27 cellular contexts compared by ENCODE assay signal in genomic region chr4:158801677-158802076, GRCh38.
"Had no signal": no experiment of that assay in that cellular context is flagged by ENCODE, and none has a peak within 500 bp of the region (broad histone marks: within the 10 kb centered on the region; RNA-seq: fewer than 3 reads in every experiment).

No MANE protein-coding gene starts in this region.

- DNase-seq: activated CD4-positive, alpha-beta T cell treated with anti-CD3 and anti-CD28 coated beads for 36 hours; activated CD4-positive, CD25-positive, alpha-beta regulatory T cell; activated naive CD4-positive, alpha-beta T cell treated with Interleukin-2 at 50 U/mL for 16 hours; activated T-cell treated with anti-CD3 and anti-CD28 coated beads for 4 hours; activated T-cell treated with anti-CD3 and anti-CD28 coated beads, Interleukin-2, amount 50 U/mL, for 72 hours; aorta; body of pancreas; caudate nucleus; cortex of kidney; effector memory CD8-positive, alpha-beta T cell; lower lobe of right lung; mesendoderm; posterior cingulate gyrus; sigmoid colon; stimulated activated CD4-positive, alpha-beta T cell treated with anti-CD3 and anti-CD28 coated beads, Interleukin-1b, Interleukin-23, amount 100 ng/mL, for 48 hours; stimulated activated CD4-positive, alpha-beta T cell treated with anti-CD3 and anti-CD28 coated beads, Interleukin-4, amount 100 ng/mL, for 4 hours; stimulated activated CD8-positive, alpha-beta memory T cell treated with anti-CD3 and anti-CD28 coated beads, Interleukin-4, amount 100 ng/mL, for 48 hours; stimulated activated naive CD8-positive, alpha-beta T cell treated with anti-CD3 and anti-CD28 coated beads, Interleukin-15, amount 100 ng/mL, for 72 hours; substantia nigra; thyroid gland had no signal

- H3K27me3 ChIP-seq: adrenal gland, body of pancreas, hepatocyte, sigmoid colon, thyroid gland had no signal

- H3K4me3 ChIP-seq: adrenal gland, body of pancreas, hepatocyte, lower lobe of right lung, mucosa of descending colon, sigmoid colon, smooth muscle cell, thyroid gland had no signal

- ATAC-seq: activated CD4-positive, alpha-beta T cell treated with anti-CD3 and anti-CD28 coated beads for 36 hours; activated T-cell treated with anti-CD3 and anti-CD28 coated beads, Interleukin-2, amount 50 U/mL, for 72 hours; body of pancreas; effector memory CD8-positive, alpha-beta T cell; lower lobe of right lung; natural killer cell treated with Interleukin-12 subunit alpha and Interleukin-12 subunit beta and Interleukin-15 and Interleukin-18, amount 100 ng/mL, for 72 hours; stimulated activated memory B cell treated with anti-CD40 and anti-IgM and Interleukin-4, amounts not matched to agents 10 μg/mL and 1 μg/mL and 100 μg/mL, for 72 hours; stimulated activated naive CD8-positive, alpha-beta T cell treated with anti-CD3 and anti-CD28 coated beads, Interleukin-15, amount 100 ng/mL, for 72 hours had no signal

- H3K4me2 ChIP-seq: hepatocyte, smooth muscle cell had no signal

- H2AFZ ChIP-seq: hepatocyte had no signal

- H3K27ac ChIP-seq: hepatocyte, lower lobe of right lung, thyroid gland had no signal

- H3K4me3 Mint-ChIP-seq: activated CD4-positive, alpha-beta T cell treated with anti-CD3 and anti-CD28 coated beads for 36 hours; activated naive CD8-positive, alpha-beta T cell; activated T-cell treated with anti-CD3 and anti-CD28 coated beads, Interleukin-2, amount 50 U/mL, for 72 hours; effector memory CD8-positive, alpha-beta T cell; natural killer cell treated with Interleukin-12 subunit alpha and Interleukin-12 subunit beta and Interleukin-15 and Interleukin-18, amount 100 ng/mL, for 72 hours; stimulated activated memory B cell treated with anti-CD40 and anti-IgM and Interleukin-4, amounts not matched to agents 10 μg/mL and 1 μg/mL and 100 μg/mL, for 72 hours; stimulated activated naive CD8-positive, alpha-beta T cell treated with anti-CD3 and anti-CD28 coated beads, Interleukin-15, amount 100 ng/mL, for 72 hours had no signal

- H3K9me3 Mint-ChIP-seq: activated T-cell treated with anti-CD3 and anti-CD28 coated beads, Interleukin-2, amount 50 U/mL, for 72 hours; effector memory CD8-positive, alpha-beta T cell; natural killer cell treated with Interleukin-12 subunit alpha and Interleukin-12 subunit beta and Interleukin-15 and Interleukin-18, amount 100 ng/mL, for 72 hours; stimulated activated memory B cell treated with anti-CD40 and anti-IgM and Interleukin-4, amounts not matched to agents 10 μg/mL and 1 μg/mL and 100 μg/mL, for 72 hours; stimulated activated naive CD8-positive, alpha-beta T cell treated with anti-CD3 and anti-CD28 coated beads, Interleukin-15, amount 100 ng/mL, for 72 hours had no signal

- H3K4me1 Mint-ChIP-seq: stimulated activated memory B cell treated with anti-CD40 and anti-IgM and Interleukin-4, amounts not matched to agents 10 μg/mL and 1 μg/mL and 100 μg/mL, for 72 hours; stimulated activated naive CD8-positive, alpha-beta T cell treated with anti-CD3 and anti-CD28 coated beads, Interleukin-15, amount 100 ng/mL, for 72 hours had no signal

- H3K9me3 ChIP-seq: adrenal gland, body of pancreas, lower lobe of right lung, mucosa of descending colon, sigmoid colon, thyroid gland had no signal

- H3K36me3 ChIP-seq: adrenal gland, lower lobe of right lung, sigmoid colon, thyroid gland had no signal

- H3K27ac Mint-ChIP-seq: activated CD4-positive, alpha-beta T cell treated with anti-CD3 and anti-CD28 coated beads for 36 hours; activated naive CD8-positive, alpha-beta T cell; activated T-cell treated with anti-CD3 and anti-CD28 coated beads, Interleukin-2, amount 50 U/mL, for 72 hours; effector memory CD8-positive, alpha-beta T cell; natural killer cell treated with Interleukin-12 subunit alpha and Interleukin-12 subunit beta and Interleukin-15 and Interleukin-18, amount 100 ng/mL, for 72 hours; stimulated activated memory B cell treated with anti-CD40 and anti-IgM and Interleukin-4, amounts not matched to agents 10 μg/mL and 1 μg/mL and 100 μg/mL, for 72 hours; stimulated activated naive CD8-positive, alpha-beta T cell treated with anti-CD3 and anti-CD28 coated beads, Interleukin-15, amount 100 ng/mL, for 72 hours had no signal

- H3K27me3 Mint-ChIP-seq: activated CD4-positive, alpha-beta T cell treated with anti-CD3 and anti-CD28 coated beads for 36 hours; activated naive CD8-positive, alpha-beta T cell; effector memory CD8-positive, alpha-beta T cell; natural killer cell treated with Interleukin-12 subunit alpha and Interleukin-12 subunit beta and Interleukin-15 and Interleukin-18, amount 100 ng/mL, for 72 hours; stimulated activated naive CD8-positive, alpha-beta T cell treated with anti-CD3 and anti-CD28 coated beads, Interleukin-15, amount 100 ng/mL, for 72 hours had no signal

- H3K36me3 Mint-ChIP-seq: activated naive CD8-positive, alpha-beta T cell; natural killer cell treated with Interleukin-12 subunit alpha and Interleukin-12 subunit beta and Interleukin-15 and Interleukin-18, amount 100 ng/mL, for 72 hours; stimulated activated memory B cell treated with anti-CD40 and anti-IgM and Interleukin-4, amounts not matched to agents 10 μg/mL and 1 μg/mL and 100 μg/mL, for 72 hours had no signal
